18 cellular contexts compared by ENCODE assay signal in the genomic region with DNA sequence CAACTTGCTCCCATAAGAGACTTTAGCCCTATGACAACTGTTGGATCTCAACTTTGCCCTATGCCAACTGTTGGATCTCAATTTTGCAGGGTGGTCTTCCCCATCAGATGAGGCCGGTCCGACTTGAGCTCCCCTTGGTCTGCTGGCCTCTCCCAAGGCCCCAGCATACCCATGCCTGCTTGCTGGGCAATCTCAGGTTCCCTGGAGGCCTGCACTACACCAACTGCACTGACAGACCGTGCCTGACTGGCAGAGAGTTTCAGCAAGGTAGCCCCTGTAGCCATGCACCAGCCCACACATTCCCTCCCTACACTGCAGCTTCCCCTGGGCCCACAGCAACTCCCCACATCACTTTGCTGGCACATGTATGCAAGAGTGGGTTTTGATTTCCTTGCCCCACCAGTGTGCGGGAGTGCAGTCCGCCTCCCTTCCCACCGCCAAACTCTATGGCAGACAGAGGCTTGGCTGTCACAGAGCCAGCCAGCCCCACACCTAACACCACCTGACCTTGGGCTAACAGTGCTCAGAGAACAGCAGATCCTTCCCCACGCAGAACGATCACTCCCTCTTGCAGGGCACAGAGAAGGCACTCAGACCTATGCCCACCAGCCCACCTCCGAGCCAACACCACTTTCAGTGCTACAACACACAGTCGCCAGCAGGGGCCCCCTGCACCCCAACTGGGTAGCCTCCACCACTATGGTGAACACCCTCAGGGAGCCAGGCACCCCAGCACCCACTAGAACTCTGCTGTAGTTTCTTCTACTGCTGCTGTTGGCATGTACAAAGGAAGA.
"Had no signal": no experiment of that assay in that cellular context is flagged by ENCODE, and none has a peak within 500 bp of the region (broad histone marks: within the 10 kb centered on the region; RNA-seq: fewer than 3 reads in every experiment).

No MANE protein-coding gene starts in this region.

- DNase-seq: activated B cell treated with CpG ODN at 0.5 μM for 24 hours; activated CD4-positive, alpha-beta T cell treated with anti-CD3 and anti-CD28 coated beads, Interleukin-2, amount 10 ng/mL, durations not matched to agents 24 days and 14 days; activated naive CD4-positive, alpha-beta T cell treated with anti-CD3 and anti-CD28 coated beads, Interleukin-2, amount 50 U/mL, for 16 hours; activated T-cell treated with anti-CD3 and anti-CD28 coated beads for 4 hours; caudate nucleus; effector CD4-positive, alpha-beta T cell; foreskin melanocyte; head of caudate nucleus; islet precursor cell; nephron progenitor cell; stimulated activated CD4-positive, alpha-beta T cell treated with anti-CD3 and anti-CD28 coated beads, Interleukin-4, amount 100 ng/mL, for 1 hour; stimulated activated CD8-positive, alpha-beta memory T cell treated with anti-CD3 and anti-CD28 coated beads, Interleukin-4, amount 100 ng/mL, for 48 hours had no signal

- H3K36me3 ChIP-seq: adrenal gland, left lung, ovary, tibial artery, vagina had no signal

- H3K4me3 ChIP-seq: adrenal gland, coronary artery, left lung, ovary, tibial artery, vagina had no signal

- H3K27ac ChIP-seq: adrenal gland, coronary artery, left lung, ovary, tibial artery, vagina had no signal

- ATAC-seq: left lung had no signal

- H3K9me3 ChIP-seq: adrenal gland, left lung, ovary, vagina had no signal

- H3K27me3 ChIP-seq: adrenal gland, left lung, ovary, tibial artery, vagina had no signal

- H3K4me1 ChIP-seq: adrenal gland, left lung, tibial artery, vagina had no signal
